Comparison of ENCODE assay signal across 13 cellular contexts in the genomic region with DNA sequence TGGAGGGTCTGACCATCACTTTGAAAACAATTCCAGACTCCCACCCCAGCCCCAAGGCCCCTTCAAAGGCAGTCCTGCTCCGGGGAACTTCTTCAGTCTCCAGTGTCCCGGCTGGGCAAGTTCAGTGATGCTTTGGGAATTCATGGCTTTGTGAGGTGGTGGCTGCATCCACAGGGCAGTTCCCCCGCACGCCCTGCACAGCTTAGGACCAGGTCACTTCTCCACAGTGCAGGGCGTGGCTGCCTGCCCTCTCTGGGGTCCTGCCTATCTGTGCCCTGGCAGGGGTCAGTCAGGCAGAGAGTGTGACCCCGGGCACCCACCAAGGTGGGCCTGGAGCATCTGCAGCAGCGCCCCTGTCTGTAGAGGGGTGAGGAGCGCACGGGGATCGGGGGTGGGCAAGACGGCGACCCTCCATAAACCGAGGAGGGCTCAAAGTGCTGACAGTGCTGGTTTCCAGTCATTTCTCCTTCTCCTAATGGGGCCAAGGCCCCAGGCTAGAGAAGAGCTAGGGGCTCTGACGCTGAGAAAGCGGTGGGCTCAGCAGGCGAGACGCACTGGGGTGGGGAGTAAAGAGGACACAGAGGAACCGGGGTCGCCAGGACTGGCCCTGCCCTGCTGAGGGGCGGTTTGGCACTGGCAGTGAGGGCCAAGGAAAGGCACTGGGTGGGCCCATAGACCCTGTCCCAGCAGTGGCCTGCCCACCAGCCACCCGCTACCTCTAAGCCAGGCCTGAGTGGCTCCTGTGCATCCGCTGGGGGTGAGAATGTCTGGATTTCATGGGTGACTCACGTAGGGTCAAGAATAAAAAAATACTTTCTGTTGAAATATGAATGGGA.
"Had no signal": no experiment of that assay in that cellular context is flagged by ENCODE, and none has a peak within 500 bp of the region (broad histone marks: within the 10 kb centered on the region; RNA-seq: fewer than 3 reads in every experiment).

No MANE protein-coding gene starts in this region.

- H3K36me3 Mint-ChIP-seq: activated naive CD4-positive, alpha-beta T cell treated with anti-CD3 and anti-CD28 coated beads, Interleukin-2, amount 50 U/mL, for 72 hours had no signal

- H3K4me3 Mint-ChIP-seq: brain; nephron; stimulated activated naive CD8-positive, alpha-beta T cell treated with anti-CD3 and anti-CD28 coated beads, Interleukin-15, Interleukin-2, amounts not matched to agents 100 ng/mL and 50 ng/mL, for 24 hours had no signal

- ATAC-seq: activated naive CD4-positive, alpha-beta T cell treated with anti-CD3 and anti-CD28 coated beads, Interleukin-2, amount 50 U/mL, for 72 hours had no signal

- H3K9me3 Mint-ChIP-seq: activated naive CD4-positive, alpha-beta T cell treated with anti-CD3 and anti-CD28 coated beads, Interleukin-2, amount 50 U/mL, for 72 hours; brain; nephron; stimulated activated naive CD8-positive, alpha-beta T cell treated with anti-CD3 and anti-CD28 coated beads, Interleukin-15, Interleukin-2, amounts not matched to agents 100 ng/mL and 50 ng/mL, for 24 hours had no signal

- DNase-seq: activated T-cell treated with anti-CD3 and anti-CD28 coated beads, Interleukin-2, amount 50 U/mL, for 1 hour; amniotic stem cell; cerebellar nuclear complex; dorsolateral prefrontal cortex; stimulated activated CD4-positive, alpha-beta T cell treated with anti-CD3 and anti-CD28 coated beads, Interleukin-4, amount 100 ng/mL, for 1 hour; stimulated activated CD8-positive, alpha-beta memory T cell treated with anti-CD3 and anti-CD28 coated beads, Interleukin-4, amount 100 ng/mL, for 48 hours; T-helper 2 cell had no signal

- H3K27ac Mint-ChIP-seq: activated naive CD4-positive, alpha-beta T cell treated with anti-CD3 and anti-CD28 coated beads, Interleukin-2, amount 50 U/mL, for 72 hours; brain; nephron; stimulated activated naive CD8-positive, alpha-beta T cell treated with anti-CD3 and anti-CD28 coated beads, Interleukin-15, Interleukin-2, amounts not matched to agents 100 ng/mL and 50 ng/mL, for 24 hours had no signal

- H3K4me3 ChIP-seq: dorsolateral prefrontal cortex, esophagus muscularis mucosa, upper lobe of left lung had no signal

- H3K4me1 Mint-ChIP-seq: brain had no signal

- H3K27me3 ChIP-seq: upper lobe of left lung had no signal

- H3K9me3 ChIP-seq: esophagus muscularis mucosa, upper lobe of left lung had no signal

- H3K27me3 Mint-ChIP-seq: stimulated activated naive CD8-positive, alpha-beta T cell treated with anti-CD3 and anti-CD28 coated beads, Interleukin-15, Interleukin-2, amounts not matched to agents 100 ng/mL and 50 ng/mL, for 24 hours had no signal

- H3K27ac ChIP-seq: dorsolateral prefrontal cortex, esophagus muscularis mucosa, upper lobe of left lung had no signal
